1 cellular context compared by ENCODE assay signal in the genomic region with DNA sequence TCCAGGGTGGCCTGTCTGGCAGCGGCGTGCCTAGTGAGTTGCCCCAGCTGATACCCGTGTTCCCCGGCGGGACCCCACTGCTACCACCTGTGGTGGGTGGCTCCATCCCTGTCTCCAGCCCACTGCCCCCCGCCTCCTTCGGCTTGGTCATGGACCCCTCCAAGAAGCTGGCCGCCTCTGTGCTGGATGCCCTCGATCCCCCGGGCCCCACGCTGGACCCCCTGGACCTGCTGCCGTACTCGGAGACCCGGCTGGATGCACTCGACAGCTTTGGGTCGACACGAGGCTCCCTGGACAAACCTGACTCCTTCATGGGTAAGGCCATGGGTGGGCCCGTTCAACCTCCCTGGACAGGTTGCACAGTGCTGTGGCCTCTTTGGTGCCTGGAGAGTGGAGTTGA.
TF ChIP-seq lines count a peak whose summit lies in the region.

No MANE protein-coding gene starts in this region.

TF ChIP-seq in GM23338, 12 proteins besides CTCF, POLR2A, EP300 and RAD21 (continued from another document):
- no peak for TF ChIP-seq ZNF462 (CRISPR knock-in tag; IDR thresholded peaks at IDR 0.05)
- TF ChIP-seq ZNF331 (CRISPR knock-in tag; IDR thresholded peaks at IDR 0.05; ENCODE audit: low read depth), result no peak
- no peak for TF ChIP-seq POLR2AphosphoS5 (IDR thresholded peaks at IDR 0.05; ENCODE audit: low read depth)
- TF ChIP-seq REST (IDR thresholded peaks at IDR 0.05; ENCODE audit: unreplicated experiment), result no peak
- TF ChIP-seq, protein P1, sequence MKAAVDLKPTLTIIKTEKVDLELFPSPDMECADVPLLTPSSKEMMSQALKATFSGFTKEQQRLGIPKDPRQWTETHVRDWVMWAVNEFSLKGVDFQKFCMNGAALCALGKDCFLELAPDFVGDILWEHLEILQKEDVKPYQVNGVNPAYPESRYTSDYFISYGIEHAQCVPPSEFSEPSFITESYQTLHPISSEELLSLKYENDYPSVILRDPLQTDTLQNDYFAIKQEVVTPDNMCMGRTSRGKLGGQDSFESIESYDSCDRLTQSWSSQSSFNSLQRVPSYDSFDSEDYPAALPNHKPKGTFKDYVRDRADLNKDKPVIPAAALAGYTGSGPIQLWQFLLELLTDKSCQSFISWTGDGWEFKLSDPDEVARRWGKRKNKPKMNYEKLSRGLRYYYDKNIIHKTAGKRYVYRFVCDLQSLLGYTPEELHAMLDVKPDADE (IDR thresholded peaks at IDR 0.05), result no peak
- TF ChIP-seq NANOG (IDR thresholded peaks at IDR 0.05; ENCODE audit: borderline replicate concordance), result no peak
- no peak for TF ChIP-seq EZH2 (IDR thresholded peaks at IDR 0.05; ENCODE audit: low read depth, unreplicated experiment)
TF ChIP-seq in GM23338: peak in this region for 0.
